28 cellular contexts compared by ENCODE assay signal in genomic region chr11:67542971-67543370, GRCh38. TPM values are rescaled to one million over a fixed set of nuclear protein-coding genes. Genes with fewer than 3 reads are reported as not detected.
"Had no signal": no experiment of that assay in that cellular context is flagged by ENCODE, and none has a peak within 500 bp of the region (broad histone marks: within the 10 kb centered on the region; RNA-seq: fewer than 3 reads in every experiment).

No MANE protein-coding gene starts in this region.

- ATAC-seq: activated naive CD8-positive, alpha-beta T cell treated with anti-CD3 and anti-CD28 coated beads, Interleukin-2, amount 50 U/mL, for 24 hours; effector memory CD8-positive, alpha-beta T cell; heart right ventricle; left colon; upper lobe of right lung had no signal

- DNase-seq: activated CD4-positive, alpha-beta T cell treated with anti-CD3 and anti-CD28 coated beads for 1 hour; activated CD4-positive, alpha-beta T cell treated with anti-CD3 and anti-CD28 coated beads, Interleukin-2, amount 50 U/mL, for 4 hours; activated naive CD4-positive, alpha-beta T cell; activated naive CD8-positive, alpha-beta T cell treated with anti-CD3 and anti-CD28 coated beads, Interleukin-2, amount 50 U/mL, for 24 hours; activated T-cell treated with anti-CD3 and anti-CD28 coated beads for 4 hours; cerebellar nuclear complex; dermis blood vessel endothelial cell; effector memory CD8-positive, alpha-beta T cell; foreskin melanocyte; heart right ventricle; left colon; midbrain; sigmoid colon; stimulated activated CD4-positive, alpha-beta T cell treated with anti-CD3 and anti-CD28 coated beads, Interleukin-1b, Interleukin-23, amount 100 ng/mL, for 48 hours; stomach; T-helper 1 cell; T1000; testis; upper lobe of right lung had no signal

- H3K27ac ChIP-seq: ascending aorta, breast epithelium, epithelial cell of prostate, heart right ventricle, sigmoid colon, stomach, testis, upper lobe of right lung had no signal

- H3K9me3 ChIP-seq: ascending aorta, breast epithelium, heart right ventricle, sigmoid colon, stomach, testis, upper lobe of right lung had no signal

- H3K27me3 ChIP-seq: ascending aorta, breast epithelium, heart right ventricle, sigmoid colon, stomach, testis, upper lobe of right lung had no signal

- H3K4me1 ChIP-seq: breast epithelium, sigmoid colon, upper lobe of right lung had no signal

- H3K36me3 ChIP-seq: ascending aorta, breast epithelium, heart right ventricle, sigmoid colon, stomach, upper lobe of right lung had no signal

- H3K4me3 ChIP-seq: ascending aorta, breast epithelium, heart right ventricle, lung, sigmoid colon, stomach, testis, upper lobe of right lung had no signal

RNA-seq across cellular contexts. Expression of gene CABP2, which starts 19.7 kb away (rescaled TPM):
- total RNA-seq: ascending aorta, breast epithelium, dermis blood vessel endothelial cell, fibroblast of lung, heart right ventricle, left colon, lung, myocyte, osteocyte, pulmonary artery endothelial cell, sigmoid colon, stomach, testis, upper lobe of right lung had no signal
- polyA plus RNA-seq: fibroblast of lung, heart right ventricle, lung, neural cell, sigmoid colon, stomach had no signal
